ENCODE assay signal across 11 cellular contexts in the genomic region with DNA sequence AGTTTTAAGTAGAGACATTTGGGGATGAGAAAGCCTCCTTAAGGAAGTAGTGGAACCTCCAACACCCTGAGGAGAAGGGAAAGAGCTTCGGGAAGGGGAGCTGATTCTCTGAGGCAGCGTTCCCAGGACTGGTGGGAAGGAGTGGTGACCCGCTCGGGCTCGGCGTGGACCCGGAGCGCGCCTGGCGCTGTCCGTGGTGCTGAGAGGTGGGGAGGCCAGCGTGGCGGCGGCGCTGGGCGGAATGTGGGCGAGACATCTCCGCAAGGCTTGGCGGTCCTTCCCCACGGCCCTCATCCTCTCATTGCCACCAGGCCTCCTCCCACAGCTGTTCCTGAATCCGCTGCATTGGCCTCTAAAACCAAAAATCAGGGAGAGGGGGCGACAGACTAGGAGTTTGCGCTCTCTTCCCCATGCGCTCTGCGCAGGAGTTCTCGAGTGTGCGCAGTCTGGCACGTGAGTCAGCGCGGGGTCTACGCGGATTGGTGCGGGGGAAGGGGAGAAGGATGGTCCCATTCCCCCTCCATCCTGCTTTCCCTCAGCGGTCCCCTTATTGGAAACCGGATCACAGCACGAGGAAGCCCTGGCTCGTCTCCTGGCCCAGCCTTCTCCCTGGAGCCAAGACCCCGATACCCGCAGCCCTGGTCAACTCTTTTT. TPM values are rescaled to one million over a fixed set of nuclear protein-coding genes. Genes with fewer than 3 reads are reported as not detected.
DNase-seq lines count a peak whose midpoint lies in the region; ATAC-seq and TF ChIP-seq lines count a peak whose summit lies in the region.
"Had no signal": no experiment of that assay in that cellular context is flagged by ENCODE, and none has a peak within 500 bp of the region (broad histone marks: within the 10 kb centered on the region; RNA-seq: fewer than 3 reads in every experiment).

No MANE protein-coding gene starts in this region.

- POLR2A ChIA-PET in activated CD4-positive, alpha-beta memory T cell treated with anti-CD3 and anti-CD28 coated beads, Interleukin-2, amount 10 ng/mL, durations not matched to agents 7 days and 5 days (lab: Charles Lee): no interaction called here

- peak in 6 of 8 donors; percentile 65 to 83 (median 76) for ATAC-seq in heart right ventricle
- ATAC-seq in HG02678 (IDR thresholded peaks at IDR 0.05; ENCODE audit: unreplicated experiment): no peak
- no peak for ATAC-seq in HG03457 (IDR thresholded peaks at IDR 0.05; ENCODE audit: unreplicated experiment)

- no peaks in the 10 kb centered on the region for H3K36me3 Mint-ChIP-seq in activated CD4-positive, alpha-beta memory T cell treated with anti-CD3 and anti-CD28 coated beads, Interleukin-2, amount 10 ng/mL, durations not matched to agents 7 days and 5 days (ENCODE audit: low read depth)

- H3K4me1 ChIP-seq in heart right ventricle: peaks cover 0 to 7% (median 0%) of the 10 kb centered on the region in 9 donors

- DNase-seq in H7 (peak; percentile 87), heart right ventricle (peak; percentile 13 to 40), posterior cingulate gyrus (peak in 7 of 10 donors; percentile 11 to 87 (median 40)), NCI-H2107 (lab: John Stamatoyannopoulos, UW) (no peak), DMS 273 treated with DMSO at 0.1 percent for 48 hours (lab: John Stamatoyannopoulos, UW) (no peak)
- DNase-seq in activated CD4-positive, alpha-beta memory T cell treated with anti-CD3 and anti-CD28 coated beads, Interleukin-2, amount 10 ng/mL, durations not matched to agents 7 days and 5 days: peak; percentile 29
- DNase-seq: amniotic stem cell, KG1, mammary epithelial cell had no signal

- CTCF ChIA-PET in activated CD4-positive, alpha-beta memory T cell treated with anti-CD3 and anti-CD28 coated beads, Interleukin-2, amount 10 ng/mL, durations not matched to agents 7 days and 5 days (lab: Charles Lee): no interaction called here

- WGBS in heart right ventricle, 2 donors: 8% methylated on average over 35 to 39 of the region's 39 CpGs

- H3K36me3 ChIP-seq in H7 (replicated peaks; ENCODE audit: control insufficient read depth, insufficient read depth, low read length) (no peaks in the 10 kb centered on the region), heart right ventricle (no peaks in the 10 kb centered on the region)

- intact Hi-C loops in heart right ventricle (cut with DNase I) (no loop called here), posterior cingulate gyrus (cut with DNase I) (no loop called here)

- no peak overlapping the region for H3K27ac Mint-ChIP-seq in activated CD4-positive, alpha-beta memory T cell treated with anti-CD3 and anti-CD28 coated beads, Interleukin-2, amount 10 ng/mL, durations not matched to agents 7 days and 5 days

- H3K4me3 ChIP-seq in H7 (ENCODE audit: insufficient read depth, low read depth, low read length) (no peak overlapping the region), heart right ventricle (no peak overlapping the region)

- H3K27ac ChIP-seq in heart right ventricle: no peak overlapping the region

- TF ChIP-seq CTCF in heart right ventricle (IDR thresholded peaks at IDR 0.05): no peak

- H3K27me3 Mint-ChIP-seq in activated CD4-positive, alpha-beta memory T cell treated with anti-CD3 and anti-CD28 coated beads, Interleukin-2, amount 10 ng/mL, durations not matched to agents 7 days and 5 days: peaks cover 39% of the 10 kb centered on the region

- H3K4me1 Mint-ChIP-seq in activated CD4-positive, alpha-beta memory T cell treated with anti-CD3 and anti-CD28 coated beads, Interleukin-2, amount 10 ng/mL, durations not matched to agents 7 days and 5 days: no peaks in the 10 kb centered on the region

- H3K9me3 Mint-ChIP-seq in activated CD4-positive, alpha-beta memory T cell treated with anti-CD3 and anti-CD28 coated beads, Interleukin-2, amount 10 ng/mL, durations not matched to agents 7 days and 5 days: no peaks in the 10 kb centered on the region

- peaks cover 0 to 12% (median 0%) of the 10 kb centered on the region in 11 donors for H3K9me3 ChIP-seq in heart right ventricle

- no peak overlapping the region for H3K4me3 Mint-ChIP-seq in activated CD4-positive, alpha-beta memory T cell treated with anti-CD3 and anti-CD28 coated beads, Interleukin-2, amount 10 ng/mL, durations not matched to agents 7 days and 5 days

- H3K27me3 ChIP-seq in H7 (ENCODE audit: control insufficient read depth, insufficient read depth, low read length) (peaks cover 53% of the 10 kb centered on the region), heart right ventricle (peaks cover 0 to 88% (median 63%) of the 10 kb centered on the region in 7 donors)

RNA-seq across cellular contexts. Expression of gene RESP18, which starts 0.9 kb away (rescaled TPM):
- not detected in 2 replicates for total RNA-seq in H7 (2014; rRNA removed; shearing (Covaris generic))
- not detected for total RNA-seq in activated CD4-positive, alpha-beta memory T cell treated with anti-CD3 and anti-CD28 coated beads, Interleukin-2, amount 10 ng/mL, durations not matched to agents 7 days and 5 days
- not detected for total RNA-seq in heart right ventricle
- not detected for polyA plus RNA-seq in heart right ventricle
- total RNA-seq: mammary epithelial cell had no signal
- polyA plus RNA-seq: mammary epithelial cell had no signal

RNA-seq across cellular contexts. Expression of gene PTPRN, which starts 22.5 kb away (rescaled TPM):
- 0.73 and 2.0 TPM in 2 replicates for total RNA-seq in H7 (2014; rRNA removed; shearing (Covaris generic))
- under 1 TPM; 0.28 to 0.33 TPM for total RNA-seq in activated CD4-positive, alpha-beta memory T cell treated with anti-CD3 and anti-CD28 coated beads, Interleukin-2, amount 10 ng/mL, durations not matched to agents 7 days and 5 days
- under 1 TPM in 6 of 10 donors, not detected in 4; 0.26 to 0.51 (median 0.31) TPM for total RNA-seq in heart right ventricle
- under 1 TPM in 1 of 2 donors, not detected in 1; 0.09 TPM for polyA plus RNA-seq in heart right ventricle
- total RNA-seq: mammary epithelial cell had no signal

RNA-seq across cellular contexts. Expression of gene DNAJB2, which starts 52.5 kb away (rescaled TPM):
- 29.1 and 38.6 TPM in 2 replicates for total RNA-seq in H7 (2014; rRNA removed; shearing (Covaris generic))
- 10 to 100 TPM; 57.0 to 59.7 TPM for total RNA-seq in activated CD4-positive, alpha-beta memory T cell treated with anti-CD3 and anti-CD28 coated beads, Interleukin-2, amount 10 ng/mL, durations not matched to agents 7 days and 5 days
- total RNA-seq in heart right ventricle: 10 to 100 TPM; 55.6 to 87.6 (median 83.1) TPM
- 100 to 1,000 TPM in 1 of 2 donors, 10 to 100 TPM in 1; 76.9 to 148 TPM for polyA plus RNA-seq in heart right ventricle

RNA-seq across cellular contexts. Expression of gene DNPEP, which starts 56.0 kb away (rescaled TPM):
- 44.8 and 55.5 TPM in 2 replicates for total RNA-seq in H7 (2014; rRNA removed; shearing (Covaris generic))
- 10 to 100 TPM; 40.1 to 44.4 TPM for total RNA-seq in activated CD4-positive, alpha-beta memory T cell treated with anti-CD3 and anti-CD28 coated beads, Interleukin-2, amount 10 ng/mL, durations not matched to agents 7 days and 5 days
- total RNA-seq in heart right ventricle: 100 to 1,000 TPM in 1 of 10 donors, 10 to 100 TPM in 9; 56.1 to 110 (median 74.0) TPM
- polyA plus RNA-seq in heart right ventricle: 10 to 100 TPM; 56.3 to 68.5 TPM

Comparison
In these comparisons a context has a peak if more than half of its experiments do, and no peak if none do; other contexts are left out.
1. DNase-seq: peak in H7 (single experiment), activated CD4-positive, alpha-beta memory T cell treated with anti-CD3 and anti-CD28 coated beads, Interleukin-2, amount 10 ng/mL, durations not matched to agents 7 days and 5 days (single experiment), heart right ventricle (2 of 2) and posterior cingulate gyrus (7 of 10); none in NCI-H2107 (single experiment) and DMS 273 treated with DMSO at 0.1 percent for 48 hours (single experiment).
2. ATAC-seq: peak in heart right ventricle (6 of 8); none in HG02678 (single experiment) and HG03457 (single experiment).